ENCODE assay signal across 36 cellular contexts in the genomic region with DNA sequence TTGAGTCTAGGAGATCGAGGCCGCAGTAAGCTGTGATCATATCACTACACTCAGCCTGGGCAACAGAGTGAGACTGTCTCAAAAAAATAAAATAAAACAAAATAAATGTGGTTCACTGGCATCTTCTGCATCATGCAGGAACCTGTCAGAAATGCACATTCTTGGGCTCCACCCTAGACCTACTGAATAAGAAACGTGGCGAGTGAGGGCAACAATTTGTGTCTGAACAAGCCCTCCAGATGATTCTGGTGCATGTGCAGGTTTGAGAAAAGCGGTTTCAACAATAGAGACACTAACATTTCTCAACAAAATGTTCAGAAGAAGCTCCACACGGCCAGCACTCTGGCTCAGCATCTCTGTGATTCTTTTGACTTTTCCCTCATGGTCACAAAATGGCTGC.
"Had no signal": no experiment of that assay in that cellular context is flagged by ENCODE, and none has a peak within 500 bp of the region (broad histone marks: within the 10 kb centered on the region; RNA-seq: fewer than 3 reads in every experiment).

No MANE protein-coding gene starts in this region.

- H3K4me3 Mint-ChIP-seq: activated B cell treated with CpG ODN at 0.5 μM for 24 hours; activated CD8-positive, alpha-beta T cell treated with anti-CD3 and anti-CD28 coated beads for 36 hours; activated naive CD4-positive, alpha-beta T cell treated with anti-CD3 and anti-CD28 coated beads for 36 hours; activated naive CD4-positive, alpha-beta T cell treated with anti-CD3 and anti-CD28 coated beads, Interleukin-2, amount 50 U/mL, for 24 hours; activated naive CD8-positive, alpha-beta T cell treated with anti-CD3 and anti-CD28 coated beads for 36 hours; activated naive CD8-positive, alpha-beta T cell treated with anti-CD3 and anti-CD28 coated beads, Interleukin-2, amount 50 U/mL, for 24 hours; activated T-helper 1 cell treated with anti-CD3 and anti-CD28 coated beads, Interleukin-12 subunit alpha, Interleukin-12 subunit beta, Interleukin-2, Interleukin-4 antibody, amounts not matched to agents 30 ng/mL and 10 ng/mL and 1 ng/mL, durations not matched to agents 14 hours and 24 hours and 36 hours; T-helper 17 cell; T-helper 2 cell treated with Interferon-gamma antibody and Interleukin-4, amounts not matched to agents 5 μg/mL and 100 μg/mL, for 36 hours had no signal

- H3K27me3 ChIP-seq: adrenal gland, body of pancreas, cardiac muscle cell, colonic mucosa, esophagus squamous epithelium, heart left ventricle had no signal

- H3K9me3 ChIP-seq: adrenal gland, colonic mucosa had no signal

- H3K4me1 ChIP-seq: body of pancreas, colonic mucosa, esophagus squamous epithelium, heart left ventricle had no signal

- H3K4me3 ChIP-seq: adrenal gland, body of pancreas, cardiac muscle cell, colonic mucosa, esophagus squamous epithelium, heart left ventricle had no signal

- H3K36me3 Mint-ChIP-seq: activated naive CD4-positive, alpha-beta T cell treated with anti-CD3 and anti-CD28 coated beads, Interleukin-2, amount 50 U/mL, for 24 hours had no signal

- H3K4me1 Mint-ChIP-seq: activated naive CD4-positive, alpha-beta T cell treated with anti-CD3 and anti-CD28 coated beads, Interleukin-2, amount 50 U/mL, for 24 hours; activated naive CD8-positive, alpha-beta T cell treated with anti-CD3 and anti-CD28 coated beads for 36 hours; activated naive CD8-positive, alpha-beta T cell treated with anti-CD3 and anti-CD28 coated beads, Interleukin-2, amount 50 U/mL, for 24 hours; T-helper 17 cell had no signal

- FAIRE-seq: endometrium, endothelial cell of umbilical vein, frontal cortex had no signal

- H3K27me3 Mint-ChIP-seq: activated B cell treated with CpG ODN at 0.5 μM for 24 hours; activated naive CD4-positive, alpha-beta T cell treated with anti-CD3 and anti-CD28 coated beads, Interleukin-2, amount 50 U/mL, for 24 hours; activated naive CD8-positive, alpha-beta T cell treated with anti-CD3 and anti-CD28 coated beads for 36 hours; activated naive CD8-positive, alpha-beta T cell treated with anti-CD3 and anti-CD28 coated beads, Interleukin-2, amount 50 U/mL, for 24 hours; T-helper 17 cell had no signal

- DNase-seq: activated B cell treated with CpG ODN at 0.5 μM for 24 hours; activated CD4-positive, alpha-beta T cell treated with anti-CD3 and anti-CD28 coated beads for 48 hours; activated CD4-positive, alpha-beta T cell treated with anti-CD3 and anti-CD28 coated beads, Interleukin-2, amount 50 U/mL, for 1 hour; activated CD4-positive, alpha-beta T cell treated with anti-CD3 and anti-CD28 coated beads, Interleukin-2, amount 50 U/mL, for 48 hours; activated CD8-positive, alpha-beta memory T cell treated with anti-CD3 and anti-CD28 coated beads for 24 hours; activated CD8-positive, alpha-beta T cell treated with anti-CD3 and anti-CD28 coated beads for 36 hours; activated effector memory CD4-positive, alpha-beta T cell treated with anti-CD3 and anti-CD28 coated beads, Interleukin-2, amount 50 U/mL, for 16 hours; activated naive CD4-positive, alpha-beta T cell treated with anti-CD3 and anti-CD28 coated beads for 36 hours; activated naive CD8-positive, alpha-beta T cell treated with anti-CD3 and anti-CD28 coated beads for 36 hours; activated naive CD8-positive, alpha-beta T cell treated with anti-CD3 and anti-CD28 coated beads, Interleukin-2, amount 50 U/mL, for 24 hours; activated T-cell treated with anti-CD3 and anti-CD28 coated beads, Interleukin-2, amount 50 U/mL, for 1 hour; activated T-cell treated with anti-CD3 and anti-CD28 coated beads, Interleukin-2, amount 50 U/mL, for 48 hours; adrenal gland; amygdala; aorta; body of pancreas; central memory CD4-positive, alpha-beta T cell; cerebellar nuclear complex; colonic mucosa; effector CD8-positive, alpha-beta T cell; erythroblast; esophagus squamous epithelium; glutamatergic neuron; heart left ventricle; T-helper 1 cell; T-helper 17 cell; T1000; WERI-Rb-1 had no signal

- H3K27ac Mint-ChIP-seq: activated B cell treated with CpG ODN at 0.5 μM for 24 hours; activated CD8-positive, alpha-beta T cell treated with anti-CD3 and anti-CD28 coated beads for 36 hours; activated naive CD4-positive, alpha-beta T cell treated with anti-CD3 and anti-CD28 coated beads for 36 hours; activated naive CD4-positive, alpha-beta T cell treated with anti-CD3 and anti-CD28 coated beads, Interleukin-2, amount 50 U/mL, for 24 hours; activated naive CD8-positive, alpha-beta T cell treated with anti-CD3 and anti-CD28 coated beads for 36 hours; activated naive CD8-positive, alpha-beta T cell treated with anti-CD3 and anti-CD28 coated beads, Interleukin-2, amount 50 U/mL, for 24 hours; activated T-helper 1 cell treated with anti-CD3 and anti-CD28 coated beads, Interleukin-12 subunit alpha, Interleukin-12 subunit beta, Interleukin-2, Interleukin-4 antibody, amounts not matched to agents 30 ng/mL and 10 ng/mL and 1 ng/mL, durations not matched to agents 14 hours and 24 hours and 36 hours; activated T-helper 2 cell treated with anti-CD3 and anti-CD28 coated beads, Interferon-gamma antibody, Interleukin-2, Interleukin-4, amounts not matched to agents 10 μg/mL and 5 μg/mL and 100 μg/mL, durations not matched to agents 14 hours and 24 hours and 36 hours; T-helper 17 cell; T-helper 2 cell treated with Interferon-gamma antibody and Interleukin-4, amounts not matched to agents 5 μg/mL and 100 μg/mL, for 36 hours had no signal

- H3K9me3 Mint-ChIP-seq: activated naive CD4-positive, alpha-beta T cell treated with anti-CD3 and anti-CD28 coated beads, Interleukin-2, amount 50 U/mL, for 24 hours; T-helper 2 cell treated with Interferon-gamma antibody and Interleukin-4, amounts not matched to agents 5 μg/mL and 100 μg/mL, for 36 hours had no signal

- H3K27ac ChIP-seq: adrenal gland, body of pancreas, cardiac muscle cell, colonic mucosa, esophagus squamous epithelium, heart left ventricle, WERI-Rb-1 had no signal

- H3K36me3 ChIP-seq: adrenal gland, cardiac muscle cell, colonic mucosa, esophagus squamous epithelium, heart left ventricle, WERI-Rb-1 had no signal
